8 cellular contexts compared by ENCODE assay signal in the genomic region with DNA sequence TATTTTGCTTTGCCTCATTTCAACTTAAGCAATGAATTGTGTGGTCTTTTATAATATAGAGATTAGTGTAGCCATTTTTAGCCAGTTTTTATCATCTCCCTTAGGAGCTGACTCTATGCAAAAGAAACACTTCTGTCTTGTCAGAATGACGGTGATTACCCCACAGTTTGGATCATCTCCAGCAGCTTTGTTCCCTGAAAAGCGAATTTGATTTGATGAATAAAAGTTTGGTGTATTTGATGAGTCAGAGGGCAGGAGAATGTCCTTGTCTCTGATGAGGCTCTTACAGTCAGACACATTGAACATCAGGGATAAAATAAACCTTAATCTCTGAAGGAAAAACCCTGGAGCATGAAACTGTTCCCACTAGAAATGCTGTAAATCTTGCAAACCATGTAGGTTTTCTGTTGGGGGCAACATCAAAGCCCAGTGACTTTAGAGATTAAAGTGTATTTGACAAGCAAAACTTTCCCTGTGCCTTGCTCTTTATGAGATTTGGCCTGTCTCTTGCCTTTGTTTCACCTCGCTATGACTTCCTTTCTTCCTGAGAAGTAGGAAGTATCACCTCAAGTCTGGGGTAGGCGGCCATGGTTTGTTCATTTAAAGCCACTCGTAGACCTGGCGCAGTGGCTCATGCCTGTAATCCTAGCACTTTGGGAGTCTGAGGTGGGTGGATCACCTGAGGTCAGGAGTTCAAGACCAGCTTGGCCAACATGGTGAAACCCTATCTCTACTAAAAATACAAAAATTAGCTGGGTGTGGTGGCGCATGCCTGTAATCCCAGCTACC.
A peak's percentile ranks its signal among the peaks of the same experiment; 100 is the strongest.
DNase-seq lines count a peak whose midpoint lies in the region; ATAC-seq, FAIRE-seq and TF ChIP-seq lines count a peak whose summit lies in the region.

No MANE protein-coding gene starts in this region.

- H3K27ac Mint-ChIP-seq in HFFc6 = peak overlapping the region; percentile 23

- TF ChIP-seq CTCF in AG04449 (IDR thresholded peaks at IDR 0.05; ENCODE audit: insufficient read depth, low read length, missing control alignments) (no peak), HFFc6 (IDR thresholded peaks at IDR 0.05) (no peak), adrenal gland (IDR thresholded peaks at IDR 0.05) (no peak), stomach (IDR thresholded peaks at IDR 0.05) (no peak)

- H3K27ac ChIP-seq in adrenal gland (peak overlapping the region; percentile 5 to 87 (median 69)), stomach (no peak overlapping the region)

- H3K4me3 ChIP-seq in AG04449 (ENCODE audit: low read depth, low read length) = no peak overlapping the region
- H3K4me3 ChIP-seq in adrenal gland = no peak overlapping the region
- no peak overlapping the region for H3K4me3 ChIP-seq in stomach

- no peaks in the 10 kb centered on the region for H3K36me3 Mint-ChIP-seq in HFFc6 (ENCODE audit: low read depth)

- H3K9me3 ChIP-seq in adrenal gland (replicated peaks in 1 of 3) = no peaks in the 10 kb centered on the region
- H3K9me3 ChIP-seq in stomach = no peaks in the 10 kb centered on the region

- FAIRE-seq in GM19239 (lab: Jason Lieb, UNC) = no peak

- H3K4me3 Mint-ChIP-seq in HFFc6 = peak overlapping the region; percentile 0; the same call in 1 of the 2 replicates

- H3K27me3 Mint-ChIP-seq in HFFc6 (ENCODE audit: insufficient read depth) = no peaks in the 10 kb centered on the region

- CTCF ChIA-PET in AG04449 (lab: Yijun Ruan, JAX) = no interaction called here

- DNase-seq in AG04449 (ENCODE audit: low read depth, low spot score) (peak; percentile 69), HFFc6 (peak; percentile 80), adrenal gland (peak; percentile 80 to 95 (median 91)), kidney glomerular epithelial cell (lab: John Stamatoyannopoulos, UW) (peak; percentile 0), RPMI8226 (no peak), stomach (no peak), GM19239 (ENCODE audit: insufficient read length, low spot score) (no peak)

- intact Hi-C loops in adrenal gland (cut with DNase I) (no loop called here), stomach (cut with DNase I; ENCODE audit: low total_unique reads) (no loop called here)

- WGBS in adrenal gland, 4 donors = 53 to 57% (median 55%) methylated on average over 7 of the region's 7 CpGs
- 77 to 85% (median 81%) methylated on average over 7 of the region's 7 CpGs for WGBS in stomach, 5 donors

- ATAC-seq in HG03469 (IDR thresholded peaks at IDR 0.05; ENCODE audit: unreplicated experiment) = no peak

- POLR2A ChIA-PET in AG04449 (lab: Yijun Ruan, JAX) = no interaction called here

- TF ChIP-seq POLR2A in adrenal gland (IDR thresholded peaks at IDR 0.05) = no peak
- no peak for TF ChIP-seq POLR2A in stomach (IDR thresholded peaks at IDR 0.05)

- no peaks in the 10 kb centered on the region for H3K9me3 Mint-ChIP-seq in HFFc6

- no peak for TF ChIP-seq EP300 in stomach (IDR thresholded peaks at IDR 0.05)

- H3K36me3 ChIP-seq in adrenal gland (replicated peaks in 1 of 2) (no peaks in the 10 kb centered on the region), stomach (no peaks in the 10 kb centered on the region)

- peaks cover 19% of the 10 kb centered on the region; the same call in 1 of the 2 replicates for H3K4me1 Mint-ChIP-seq in HFFc6 (ENCODE audit: low read depth)

- H3K27me3 ChIP-seq in adrenal gland = no peaks in the 10 kb centered on the region
- no peaks in the 10 kb centered on the region for H3K27me3 ChIP-seq in stomach

- H3K4me1 ChIP-seq in adrenal gland (replicated peaks in 1 of 2) (peaks cover 22 to 38% of the 10 kb centered on the region in 2 donors), stomach (peaks cover 0 to 31% (median 21%) of the 10 kb centered on the region in 4 donors)

Comparison
In these comparisons a context has a peak if more than half of its experiments do, and no peak if none do; other contexts are left out.
1. DNase-seq: peak in AG04449 (single experiment), HFFc6 (single experiment), adrenal gland (7 of 7) and kidney glomerular epithelial cell (single experiment); none in RPMI8226 (single experiment), stomach (single experiment) and GM19239 (single experiment).
2. H3K27ac ChIP-seq: peak in adrenal gland (5 of 5); none in stomach (0 of 5).